In genomic region chr1:111225717-111226400, GRCh38 we compare ENCODE assay signal across 15 cellular contexts. TPM values are rescaled to one million over a fixed set of nuclear protein-coding genes. Genes with fewer than 3 reads are reported as not detected.
DNase-seq lines count a peak whose midpoint lies in the region; ATAC-seq and TF ChIP-seq lines count a peak whose summit lies in the region.
"Had no signal": no experiment of that assay in that cellular context is flagged by ENCODE, and none has a peak within 500 bp of the region (broad histone marks: within the 10 kb centered on the region; RNA-seq: fewer than 3 reads in every experiment).

No MANE protein-coding gene starts in this region.

- H3K36me3 Mint-ChIP-seq in activated T-cell treated with anti-CD3 and anti-CD28 coated beads, Interleukin-2, amount 50 U/mL, for 24 hours (ENCODE audit: low read depth): no peaks in the 10 kb centered on the region
- no peaks in the 10 kb centered on the region for H3K36me3 Mint-ChIP-seq in T-cell
- peaks cover 6% of the 10 kb centered on the region for H3K36me3 Mint-ChIP-seq in stimulated activated effector memory CD8-positive, alpha-beta T cell treated with anti-CD3 and anti-CD28 coated beads, Interleukin-12 subunit alpha, Interleukin-12 subunit beta, amount 100 ng/mL, for 72 hours
- H3K36me3 Mint-ChIP-seq: mesothelial cell of epicardium had no signal

- in situ Hi-C loops in astrocyte of the spinal cord (cut with HindIII; ENCODE audit: low sequenced_read_pairs): no loop called here

- peak overlapping the region; percentile 64 for H3K4me3 Mint-ChIP-seq in activated T-cell treated with anti-CD3 and anti-CD28 coated beads, Interleukin-2, amount 50 U/mL, for 24 hours
- peak overlapping the region; percentile 58 to 75 (median 73) for H3K4me3 Mint-ChIP-seq in T-cell
- H3K4me3 Mint-ChIP-seq in stimulated activated effector memory CD8-positive, alpha-beta T cell treated with anti-CD3 and anti-CD28 coated beads, Interleukin-12 subunit alpha, Interleukin-12 subunit beta, amount 100 ng/mL, for 72 hours: peak overlapping the region; percentile 51
- H3K4me3 Mint-ChIP-seq: mesothelial cell of epicardium had no signal

- CTCF ChIA-PET in T-cell (lab: Charles Lee): interaction anchor here (1.0 to 2.4 kb wide), 5 partner anchors 10 to 108 kb away, joined by 3 to 13 read pairs (median 3); no protein-coding TSS in a partner anchor

- peak overlapping the region; percentile 73 for H3K27ac Mint-ChIP-seq in activated T-cell treated with anti-CD3 and anti-CD28 coated beads, Interleukin-2, amount 50 U/mL, for 24 hours
- peak overlapping the region; percentile 95 to 96 for H3K27ac Mint-ChIP-seq in T-cell
- H3K27ac Mint-ChIP-seq in stimulated activated effector memory CD8-positive, alpha-beta T cell treated with anti-CD3 and anti-CD28 coated beads, Interleukin-12 subunit alpha, Interleukin-12 subunit beta, amount 100 ng/mL, for 72 hours: peak overlapping the region; percentile 46
- H3K27ac Mint-ChIP-seq: mesothelial cell of epicardium, progenitor cell of endocrine pancreas had no signal

- POLR2A ChIA-PET in T-cell (lab: Charles Lee): no interaction called here

- no peak overlapping the region for H3K4me3 ChIP-seq in astrocyte of the spinal cord (ENCODE audit: low read depth, low read length)
- H3K4me3 ChIP-seq: ascending aorta had no signal

- TF ChIP-seq CTCF in astrocyte of the spinal cord (IDR thresholded peaks at IDR 0.05; ENCODE audit: low read depth, low read length): no peak

- no peak for DNase-seq in activated T-cell treated with anti-CD3 and anti-CD28 coated beads, Interleukin-2, amount 50 U/mL, for 24 hours
- no peak for DNase-seq in activated T-cell treated with anti-CD3 and anti-CD28 coated beads for 4 hours
- DNase-seq in T-cell: peak in 14 of 34 experiments; percentile 10 to 58 (median 32)
- DNase-seq in astrocyte of the spinal cord (ENCODE audit: low read depth, low spot score): peak; percentile 47
- DNase-seq in stimulated activated effector memory CD8-positive, alpha-beta T cell treated with anti-CD3 and anti-CD28 coated beads, Interleukin-12 subunit alpha, Interleukin-12 subunit beta, amount 100 ng/mL, for 72 hours (ENCODE audit: low spot score in 2 of 2): no peak
- DNase-seq in NCI-H1105 treated with DMSO at 0.1 percent for 48 hours (lab: John Stamatoyannopoulos, UW): no peak
- DNase-seq in SHP77 treated with DMSO at 0.1 percent for 48 hours (lab: John Stamatoyannopoulos, UW): no peak
- DNase-seq: activated CD8-positive, alpha-beta memory T cell treated with anti-CD3 and anti-CD28 coated beads for 24 hours; effector CD8-positive, alpha-beta T cell; foreskin melanocyte; NCI-H446 treated with DMSO at 0.1 percent for 48 hours had no signal

- ATAC-seq in T-cell (replicated peaks in 1 of 4) (peak; percentile 60 to 74 (median 62)), GM19463 (IDR thresholded peaks at IDR 0.05; ENCODE audit: unreplicated experiment) (no peak)
- ATAC-seq in stimulated activated effector memory CD8-positive, alpha-beta T cell treated with anti-CD3 and anti-CD28 coated beads, Interleukin-12 subunit alpha, Interleukin-12 subunit beta, amount 100 ng/mL, for 72 hours: no peak

- H3K4me1 Mint-ChIP-seq in activated T-cell treated with anti-CD3 and anti-CD28 coated beads, Interleukin-2, amount 50 U/mL, for 24 hours (ENCODE audit: low read depth): peaks cover 88% of the 10 kb centered on the region
- peaks cover 89 to 91% (median 89%) of the 10 kb centered on the region in 3 donors for H3K4me1 Mint-ChIP-seq in T-cell
- H3K4me1 Mint-ChIP-seq in stimulated activated effector memory CD8-positive, alpha-beta T cell treated with anti-CD3 and anti-CD28 coated beads, Interleukin-12 subunit alpha, Interleukin-12 subunit beta, amount 100 ng/mL, for 72 hours: peaks cover 81% of the 10 kb centered on the region

- H3K9me3 Mint-ChIP-seq in activated T-cell treated with anti-CD3 and anti-CD28 coated beads, Interleukin-2, amount 50 U/mL, for 24 hours: no peaks in the 10 kb centered on the region
- no peaks in the 10 kb centered on the region for H3K9me3 Mint-ChIP-seq in T-cell
- H3K9me3 Mint-ChIP-seq in stimulated activated effector memory CD8-positive, alpha-beta T cell treated with anti-CD3 and anti-CD28 coated beads, Interleukin-12 subunit alpha, Interleukin-12 subunit beta, amount 100 ng/mL, for 72 hours: no peaks in the 10 kb centered on the region
- H3K9me3 Mint-ChIP-seq: mesothelial cell of epicardium had no signal

- no peaks in the 10 kb centered on the region for H3K27me3 Mint-ChIP-seq in activated T-cell treated with anti-CD3 and anti-CD28 coated beads, Interleukin-2, amount 50 U/mL, for 24 hours
- no peaks in the 10 kb centered on the region for H3K27me3 Mint-ChIP-seq in T-cell
- H3K27me3 Mint-ChIP-seq: progenitor cell of endocrine pancreas had no signal

RNA-seq across cellular contexts. Expression of gene CHI3L2, which starts 1.7 kb away (rescaled TPM):
- total RNA-seq in T-cell: 10 to 100 TPM in 4 of 5 donors, 1 to 10 TPM in 1; 3.6 to 28.1 (median 10.9) TPM
- total RNA-seq: mesothelial cell of epicardium, progenitor cell of endocrine pancreas had no signal

RNA-seq across cellular contexts. Expression of gene DENND2D, which starts 25.4 kb away (rescaled TPM):
- total RNA-seq in T-cell: 100 to 1,000 TPM; 128 to 234 (median 222) TPM

Comparison
In these comparisons a context has a peak if more than half of its experiments do, and no peak if none do; other contexts are left out.
1. ATAC-seq: peak in T-cell (4 of 4); none in stimulated activated effector memory CD8-positive, alpha-beta T cell treated with anti-CD3 and anti-CD28 coated beads, Interleukin-12 subunit alpha, Interleukin-12 subunit beta, amount 100 ng/mL, for 72 hours (single experiment) and GM19463 (single experiment).
2. Peak in every context shown above with its lines, with median percentiles within 50 percentile points of each other: H3K27ac Mint-ChIP-seq and H3K4me3 Mint-ChIP-seq.